ENCODE assay signal across 9 cellular contexts in the genomic region with DNA sequence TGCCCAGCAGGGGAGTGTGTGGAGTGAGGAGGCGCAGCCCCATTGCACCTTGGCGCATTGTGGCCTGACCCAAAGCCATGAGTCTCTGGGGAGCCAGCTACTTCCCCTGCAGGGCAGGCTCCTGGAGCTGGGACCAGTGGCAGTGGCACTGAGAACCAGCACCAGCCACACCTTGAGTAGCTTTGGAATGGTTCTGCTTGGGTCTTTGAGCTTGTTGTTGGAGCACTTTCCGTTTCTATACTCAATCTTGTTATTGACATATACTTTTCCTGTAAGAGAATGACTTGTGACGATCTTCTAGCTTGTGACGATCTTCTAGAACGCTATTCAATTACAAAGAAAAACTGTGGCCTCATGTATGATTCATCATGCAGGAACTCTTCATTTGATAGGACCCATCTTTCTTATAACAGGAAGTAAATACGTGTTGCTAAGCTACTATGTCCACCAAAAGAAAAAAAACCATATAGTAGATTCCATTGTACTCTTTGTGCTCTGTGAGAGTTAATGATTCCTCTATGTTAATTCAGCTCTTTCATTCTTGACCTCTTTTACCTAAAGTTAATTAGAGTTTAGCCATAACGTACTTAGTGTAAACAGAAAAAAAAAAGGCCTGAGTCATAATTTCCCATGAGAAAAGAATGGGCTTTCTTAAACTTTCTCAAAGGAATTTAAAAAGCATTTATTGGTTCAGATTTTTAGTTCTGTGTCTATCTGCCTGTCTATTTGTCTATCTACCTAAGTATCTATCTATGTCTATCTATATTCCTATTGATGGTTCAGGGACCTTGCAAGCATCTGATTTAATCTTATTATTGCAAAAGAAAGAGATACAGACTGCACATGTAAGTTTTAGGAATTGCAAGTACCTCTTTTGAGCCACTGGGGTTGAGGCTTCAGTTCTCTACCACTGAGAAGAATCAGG.
DNase-seq lines count a peak whose midpoint lies in the region; ATAC-seq, FAIRE-seq and TF ChIP-seq lines count a peak whose summit lies in the region.
"Had no signal": no experiment of that assay in that cellular context is flagged by ENCODE, and none has a peak within 500 bp of the region (broad histone marks: within the 10 kb centered on the region; RNA-seq: fewer than 3 reads in every experiment).

No MANE protein-coding gene starts in this region.

- peaks cover 0 to 18% (median 16%) of the 10 kb centered on the region in 4 donors for H3K4me1 Mint-ChIP-seq in naive thymus-derived CD8-positive, alpha-beta T cell
- no peaks in the 10 kb centered on the region for H3K4me1 Mint-ChIP-seq in activated T-helper 2 cell treated with anti-CD3 and anti-CD28 coated beads, Interferon-gamma antibody, Interleukin-2, Interleukin-4, amounts not matched to agents 10 μg/mL and 5 μg/mL and 100 μg/mL, durations not matched to agents 14 hours and 24 hours and 36 hours (ENCODE audit: low read depth)

- peak overlapping the region in 4 of 10 donors; percentile 16 to 37 (median 32) for H3K4me3 Mint-ChIP-seq in naive thymus-derived CD8-positive, alpha-beta T cell
- H3K4me3 Mint-ChIP-seq in activated T-helper 2 cell treated with anti-CD3 and anti-CD28 coated beads, Interferon-gamma antibody, Interleukin-2, Interleukin-4, amounts not matched to agents 10 μg/mL and 5 μg/mL and 100 μg/mL, durations not matched to agents 14 hours and 24 hours and 36 hours (ENCODE audit: low read depth), result no peak overlapping the region

- H3K36me3 ChIP-seq in bronchial epithelial cell (ENCODE audit: control insufficient read depth, insufficient read depth, low read length), result no peaks in the 10 kb centered on the region
- H3K36me3 ChIP-seq: cardiac muscle cell had no signal

- FAIRE-seq in bronchial epithelial cell (lab: Jason Lieb, UNC), result no peak

- peak overlapping the region; percentile 74 to 90 (median 82) for H3K27ac Mint-ChIP-seq in naive thymus-derived CD8-positive, alpha-beta T cell
- H3K27ac Mint-ChIP-seq in activated T-helper 2 cell treated with anti-CD3 and anti-CD28 coated beads, Interferon-gamma antibody, Interleukin-2, Interleukin-4, amounts not matched to agents 10 μg/mL and 5 μg/mL and 100 μg/mL, durations not matched to agents 14 hours and 24 hours and 36 hours, result no peak overlapping the region

- no peak overlapping the region for H3K4me3 ChIP-seq in bronchial epithelial cell (ENCODE audit: low read depth, low read length)
- H3K4me3 ChIP-seq: cardiac muscle cell had no signal

- H3K9me3 Mint-ChIP-seq in naive thymus-derived CD8-positive, alpha-beta T cell, result peaks cover 0 to 5% (median 0%) of the 10 kb centered on the region in 9 donors
- peaks cover 5% of the 10 kb centered on the region for H3K9me3 Mint-ChIP-seq in activated T-helper 2 cell treated with anti-CD3 and anti-CD28 coated beads, Interferon-gamma antibody, Interleukin-2, Interleukin-4, amounts not matched to agents 10 μg/mL and 5 μg/mL and 100 μg/mL, durations not matched to agents 14 hours and 24 hours and 36 hours

- peak; percentile 87 for DNase-seq in DMS153 (lab: John Stamatoyannopoulos, UW)
- peak; percentile 4 for DNase-seq in NCI-H526 treated with DMSO at 0.1 percent for 48 hours (lab: John Stamatoyannopoulos, UW)
- DNase-seq in bronchial epithelial cell (ENCODE audit: low read depth), result peak; percentile 97
- peak in 8 of 10 donors; percentile 4 to 65 (median 46) for DNase-seq in naive thymus-derived CD8-positive, alpha-beta T cell
- DNase-seq in 8988T, result no peak
- no peak for DNase-seq in effector CD8-positive, alpha-beta T cell (lab: John Stamatoyannopoulos, UW)
- no peak for DNase-seq in activated T-helper 2 cell treated with anti-CD3 and anti-CD28 coated beads, Interferon-gamma antibody, Interleukin-2, Interleukin-4, amounts not matched to agents 10 μg/mL and 5 μg/mL and 100 μg/mL, durations not matched to agents 14 hours and 24 hours and 36 hours (ENCODE audit: low spot score)
- DNase-seq in NCI-H128 (lab: John Stamatoyannopoulos, UW; ENCODE audit: unreplicated experiment), result no peak

- H3K36me3 Mint-ChIP-seq in naive thymus-derived CD8-positive, alpha-beta T cell, result peaks cover 0 to 2% (median 0%) of the 10 kb centered on the region in 3 donors
- no peaks in the 10 kb centered on the region for H3K36me3 Mint-ChIP-seq in activated T-helper 2 cell treated with anti-CD3 and anti-CD28 coated beads, Interferon-gamma antibody, Interleukin-2, Interleukin-4, amounts not matched to agents 10 μg/mL and 5 μg/mL and 100 μg/mL, durations not matched to agents 14 hours and 24 hours and 36 hours (ENCODE audit: low read depth)

- ATAC-seq in naive thymus-derived CD8-positive, alpha-beta T cell, result peak; percentile 85 to 91

- POLR2A ChIA-PET in naive thymus-derived CD8-positive, alpha-beta T cell (lab: Charles Lee), result interaction anchor here (0.6 to 1.1 kb wide), 2 partner anchors 12 to 65 kb away, joined by 4 to 5 read pairs; no protein-coding TSS in a partner anchor

- H3K27me3 Mint-ChIP-seq in naive thymus-derived CD8-positive, alpha-beta T cell, result peaks cover 0 to 11% (median 2%) of the 10 kb centered on the region in 5 donors
- H3K27me3 Mint-ChIP-seq in activated T-helper 2 cell treated with anti-CD3 and anti-CD28 coated beads, Interferon-gamma antibody, Interleukin-2, Interleukin-4, amounts not matched to agents 10 μg/mL and 5 μg/mL and 100 μg/mL, durations not matched to agents 14 hours and 24 hours and 36 hours (ENCODE audit: low read depth), result no peaks in the 10 kb centered on the region

- H3K27me3 ChIP-seq in bronchial epithelial cell (ENCODE audit: control insufficient read depth, insufficient read depth, low read length), result no peaks in the 10 kb centered on the region
- H3K27me3 ChIP-seq: cardiac muscle cell had no signal

- intact Hi-C loops in activated T-helper 2 cell treated with anti-CD3 and anti-CD28 coated beads, Interferon-gamma antibody, Interleukin-2, Interleukin-4, amounts not matched to agents 10 μg/mL and 5 μg/mL and 100 μg/mL, durations not matched to agents 14 hours and 24 hours and 36 hours (cut with micrococcal nuclease), result no loop called here

- TF ChIP-seq CTCF in bronchial epithelial cell (IDR thresholded peaks at IDR 0.05; ENCODE audit: insufficient read depth, low read length, severe bottlenecking), result no peak

Comparison
In these comparisons a context has a peak if more than half of its experiments do, and no peak if none do; other contexts are left out.
1. DNase-seq: peak in DMS153 (single experiment), NCI-H526 treated with DMSO at 0.1 percent for 48 hours (single experiment), bronchial epithelial cell (single experiment) and naive thymus-derived CD8-positive, alpha-beta T cell (8 of 10); none in 8988T (single experiment), effector CD8-positive, alpha-beta T cell (single experiment), activated T-helper 2 cell treated with anti-CD3 and anti-CD28 coated beads, Interferon-gamma antibody, Interleukin-2, Interleukin-4, amounts not matched to agents 10 μg/mL and 5 μg/mL and 100 μg/mL, durations not matched to agents 14 hours and 24 hours and 36 hours (single experiment) and NCI-H128 (single experiment).